In the genomic region with DNA sequence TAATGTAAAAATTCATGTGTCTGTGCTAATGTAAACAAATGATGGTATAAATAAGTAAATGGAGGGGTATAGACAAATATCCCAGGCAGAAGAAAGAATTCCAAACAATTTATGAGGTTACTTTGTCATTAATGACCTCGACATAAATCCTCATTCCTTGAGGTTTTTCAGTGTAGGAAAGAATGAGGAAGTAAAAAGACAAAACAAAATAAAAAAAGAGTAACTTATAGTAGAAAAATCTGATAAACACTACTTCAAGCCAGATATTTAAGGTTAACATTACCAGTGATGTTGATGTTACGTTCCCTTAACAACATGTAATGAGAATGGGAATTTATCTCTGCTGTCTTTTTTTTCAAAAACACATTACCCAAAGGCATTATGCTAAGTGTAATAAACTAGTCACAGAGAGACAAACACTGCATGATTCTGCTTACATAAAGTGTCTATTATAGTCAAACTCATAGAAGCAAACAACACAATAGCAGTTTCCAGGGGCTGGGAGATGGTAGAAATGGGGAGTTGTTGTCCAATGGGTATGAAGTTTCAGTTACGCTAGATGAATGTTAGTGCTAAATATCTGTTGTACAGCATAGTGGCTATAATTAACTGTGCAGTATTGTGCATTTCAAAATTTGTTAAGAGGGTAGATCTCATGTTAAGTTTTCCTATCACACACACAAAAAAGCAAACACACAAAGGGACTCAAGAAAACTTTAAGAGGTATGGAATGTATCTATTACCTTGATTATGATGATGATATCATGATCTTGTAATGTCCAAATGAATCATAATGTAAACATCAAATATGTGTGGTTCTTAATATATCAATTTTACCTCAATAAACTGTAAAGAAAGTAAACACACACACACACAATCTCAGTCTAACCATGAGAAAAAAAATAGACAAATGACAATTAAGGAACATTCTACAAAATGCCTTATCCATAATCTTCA, we compare ENCODE assay signal across 2 cellular contexts.
TF ChIP-seq lines count a peak whose summit lies in the region.

No MANE protein-coding gene starts in this region.

TF ChIP-seq in A549, 52 proteins besides CTCF, POLR2A, EP300 and RAD21 (continued from another document):
- TF ChIP-seq, protein P1, sequence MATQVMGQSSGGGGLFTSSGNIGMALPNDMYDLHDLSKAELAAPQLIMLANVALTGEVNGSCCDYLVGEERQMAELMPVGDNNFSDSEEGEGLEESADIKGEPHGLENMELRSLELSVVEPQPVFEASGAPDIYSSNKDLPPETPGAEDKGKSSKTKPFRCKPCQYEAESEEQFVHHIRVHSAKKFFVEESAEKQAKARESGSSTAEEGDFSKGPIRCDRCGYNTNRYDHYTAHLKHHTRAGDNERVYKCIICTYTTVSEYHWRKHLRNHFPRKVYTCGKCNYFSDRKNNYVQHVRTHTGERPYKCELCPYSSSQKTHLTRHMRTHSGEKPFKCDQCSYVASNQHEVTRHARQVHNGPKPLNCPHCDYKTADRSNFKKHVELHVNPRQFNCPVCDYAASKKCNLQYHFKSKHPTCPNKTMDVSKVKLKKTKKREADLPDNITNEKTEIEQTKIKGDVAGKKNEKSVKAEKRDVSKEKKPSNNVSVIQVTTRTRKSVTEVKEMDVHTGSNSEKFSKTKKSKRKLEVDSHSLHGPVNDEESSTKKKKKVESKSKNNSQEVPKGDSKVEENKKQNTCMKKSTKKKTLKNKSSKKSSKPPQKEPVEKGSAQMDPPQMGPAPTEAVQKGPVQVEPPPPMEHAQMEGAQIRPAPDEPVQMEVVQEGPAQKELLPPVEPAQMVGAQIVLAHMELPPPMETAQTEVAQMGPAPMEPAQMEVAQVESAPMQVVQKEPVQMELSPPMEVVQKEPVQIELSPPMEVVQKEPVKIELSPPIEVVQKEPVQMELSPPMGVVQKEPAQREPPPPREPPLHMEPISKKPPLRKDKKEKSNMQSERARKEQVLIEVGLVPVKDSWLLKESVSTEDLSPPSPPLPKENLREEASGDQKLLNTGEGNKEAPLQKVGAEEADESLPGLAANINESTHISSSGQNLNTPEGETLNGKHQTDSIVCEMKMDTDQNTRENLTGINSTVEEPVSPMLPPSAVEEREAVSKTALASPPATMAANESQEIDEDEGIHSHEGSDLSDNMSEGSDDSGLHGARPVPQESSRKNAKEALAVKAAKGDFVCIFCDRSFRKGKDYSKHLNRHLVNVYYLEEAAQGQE (IDR thresholded peaks at IDR 0.05), result no peak
- no peak for TF ChIP-seq MAFK (IDR thresholded peaks at IDR 0.05; ENCODE audit: partially characterized antibody)
- TF ChIP-seq RCOR1 (IDR thresholded peaks at IDR 0.05; ENCODE audit: low read depth, low read length), result no peak
- TF ChIP-seq MAZ (IDR thresholded peaks at IDR 0.05; ENCODE audit: borderline replicate concordance, low read depth, low read length), result no peak
- no peak for TF ChIP-seq CHD2 (IDR thresholded peaks at IDR 0.05; ENCODE audit: low read length, partially characterized antibody)
- no peak for TF ChIP-seq PBX3 (IDR thresholded peaks at IDR 0.05)
- TF ChIP-seq HEYL (CRISPR knock-in tag; IDR thresholded peaks at IDR 0.05), result no peak
- no peak for TF ChIP-seq HOXA7 (CRISPR knock-in tag; IDR thresholded peaks at IDR 0.05)
- TF ChIP-seq HOXB13 (CRISPR knock-in tag; IDR thresholded peaks at IDR 0.05; ENCODE audit: low read depth), result no peak
- no peak for TF ChIP-seq NPAS2 (CRISPR knock-in tag; IDR thresholded peaks at IDR 0.05; ENCODE audit: borderline replicate concordance)

TF ChIP-seq in WTC11, 78 proteins besides CTCF, POLR2A, EP300 and RAD21 (continued from another document):
- TF ChIP-seq ATF2 (CRISPR knock-in tag; IDR thresholded peaks at IDR 0.05; ENCODE audit: borderline replicate concordance, low read depth) (no peak), ZNF512 (CRISPR knock-in tag; IDR thresholded peaks at IDR 0.05; ENCODE audit: borderline replicate concordance) (no peak), TCF7 (CRISPR knock-in tag; IDR thresholded peaks at IDR 0.05; ENCODE audit: low read depth) (no peak), FOXP1 (CRISPR knock-in tag; IDR thresholded peaks at IDR 0.05; ENCODE audit: borderline replicate concordance) (no peak)
TF ChIP-seq in WTC11: peak in this region for 0.
